Comparison of ENCODE assay signal across 2 cellular contexts in genomic region chr2:240927390-240927781, GRCh38.
TF ChIP-seq lines count a peak whose summit lies in the region.

No MANE protein-coding gene starts in this region.

TF ChIP-seq in A549, 52 proteins besides CTCF, POLR2A, EP300 and RAD21:
- peak; percentile 52 for TF ChIP-seq MAFK (IDR thresholded peaks at IDR 0.05; ENCODE audit: partially characterized antibody)
- no peak for TF ChIP-seq NFE2L2 (conservative IDR thresholded peaks at IDR 0.05; ENCODE audit: low read length)
- TF ChIP-seq JUN (IDR thresholded peaks at IDR 0.05), result no peak
- no peak for TF ChIP-seq HOXB5 (CRISPR knock-in tag; IDR thresholded peaks at IDR 0.05)

TF ChIP-seq in IMR-90, 13 proteins besides CTCF, POLR2A, EP300 and RAD21:
- TF ChIP-seq CHD1 (IDR thresholded peaks at IDR 0.05; ENCODE audit: low read depth, low read length) (no peak), MAZ (IDR thresholded peaks at IDR 0.05; ENCODE audit: borderline replicate concordance, low read depth, low read length) (no peak), ELK1 (IDR thresholded peaks at IDR 0.05; ENCODE audit: borderline replicate concordance, low read depth, low read length) (no peak), MXI1 (IDR thresholded peaks at IDR 0.05; ENCODE audit: borderline replicate concordance, low read depth, low read length) (no peak), USF2 (IDR thresholded peaks at IDR 0.05; ENCODE audit: low read depth, low read length) (no peak), FOS (IDR thresholded peaks at IDR 0.05; ENCODE audit: low read depth, low read length) (no peak), MAFK (IDR thresholded peaks at IDR 0.05; ENCODE audit: low read depth, low read length) (peak; percentile 35; the same call in 1 of the 2 replicates), RCOR1 (IDR thresholded peaks at IDR 0.05; ENCODE audit: insufficient replicate concordance, low read length) (no peak)
